In the genomic region with DNA sequence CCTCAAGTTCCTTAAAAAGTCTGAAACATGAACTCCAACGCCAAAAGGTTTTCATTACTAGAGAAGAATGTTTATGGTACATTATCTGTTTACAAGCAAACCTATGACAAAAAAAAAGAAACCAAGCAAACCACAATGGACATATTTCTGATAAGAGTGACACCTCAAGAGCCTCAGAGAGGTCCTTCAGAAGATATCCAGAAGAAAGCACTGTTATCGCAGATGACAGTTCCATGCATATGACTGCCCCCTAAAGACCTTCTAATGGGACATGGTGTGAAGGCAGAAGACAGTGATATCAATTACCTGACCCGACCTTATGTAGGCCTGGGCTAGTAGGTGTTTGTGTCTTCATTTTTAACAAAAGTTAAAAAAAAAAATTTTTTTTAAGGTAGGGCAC, we compare ENCODE assay signal across 19 cellular contexts. TPM values are rescaled to one million over a fixed set of nuclear protein-coding genes. Genes with fewer than 3 reads are reported as not detected.
DNase-seq lines count a peak whose midpoint lies in the region; ATAC-seq, FAIRE-seq and TF ChIP-seq lines count a peak whose summit lies in the region.
"Had no signal": no experiment of that assay in that cellular context is flagged by ENCODE, and none has a peak within 500 bp of the region (broad histone marks: within the 10 kb centered on the region; RNA-seq: fewer than 3 reads in every experiment).

No MANE protein-coding gene starts in this region.

- H3K9me3 ChIP-seq in breast epithelium: no peaks in the 10 kb centered on the region
- no peaks in the 10 kb centered on the region for H3K9me3 ChIP-seq in OCI-LY7 (ENCODE audit: low read length)
- H3K9me3 ChIP-seq in GM12878 (replicated peaks; ENCODE audit: control insufficient read depth, insufficient read depth, low read length): no peaks in the 10 kb centered on the region
- H3K9me3 ChIP-seq: gastroesophageal sphincter, sigmoid colon had no signal

- H3K4me3 Mint-ChIP-seq in MCF 10A (ENCODE audit: unreplicated experiment) (peak overlapping the region; percentile 29), type B pancreatic cell (peak overlapping the region; percentile 6)

- intact Hi-C loops in MCF 10A (cut with micrococcal nuclease) (no loop called here), breast epithelium (cut with DNase I; ENCODE audit: low total_unique reads) (no loop called here), OCI-LY7 (cut with micrococcal nuclease; ENCODE audit: unreplicated experiment) (loop anchor here (2.0 to 5.0 kb wide), 3 partner anchors 15 to 234 kb away; no protein-coding TSS in a partner anchor), GM12878 (cut with micrococcal nuclease; ENCODE audit: unreplicated experiment) (loop anchor here (10.0 kb wide), 1 partner anchor 331 kb away; a partner anchor contains a TSS)

- DNase-seq in MCF 10A (ENCODE audit: unreplicated experiment): no peak
- DNase-seq in breast epithelium (ENCODE audit: low spot score in 2 of 2): no peak
- DNase-seq in OCI-LY7 (ENCODE audit: low spot score): peak; percentile 17
- no peak for DNase-seq in GM12878 (ENCODE audit: low read depth, low spot score)
- DNase-seq in type B pancreatic cell (ENCODE audit: extremely low spot score, unreplicated experiment): no peak
- DNase-seq in central memory CD4-positive, alpha-beta T cell: no peak
- DNase-seq: GM23248, left colon, NCI-H2029 treated with DMSO at 0.1 percent for 48 hours, sigmoid colon, substantia nigra had no signal

- RAD21 ChIA-PET in GM12878 (lab: Charles Lee; ENCODE audit: unreplicated experiment): no interaction called here

- no peak for TF ChIP-seq POLR2A in breast epithelium (IDR thresholded peaks at IDR 0.05)
- no peak for TF ChIP-seq POLR2A in GM12878 (IDR thresholded peaks at IDR 0.05; ENCODE audit: low read depth, low read length)

- in situ Hi-C loops in GM12878 (cut with MboI): no loop called here

- H2AFZ ChIP-seq in OCI-LY7 (ENCODE audit: low read length) (no peak overlapping the region), GM12878 (ENCODE audit: control insufficient read depth, low read depth, low read length) (no peak overlapping the region)
- H2AFZ ChIP-seq: GM23248 had no signal

- H3K27ac Mint-ChIP-seq in MCF 10A (ENCODE audit: low read depth, unreplicated experiment) (no peak overlapping the region), type B pancreatic cell (no peak overlapping the region)
- H3K27ac Mint-ChIP-seq: activated naive CD4-positive, alpha-beta T cell treated with anti-CD3 and anti-CD28 coated beads, Interleukin-2, amount 50 U/mL, for 72 hours had no signal

- TF ChIP-seq EP300 in GM12878 (IDR thresholded peaks at IDR 0.05; ENCODE audit: borderline replicate concordance in 1 of 2, control insufficient read depth in 1 of 2, low read depth in 2 of 2, low read length in 2 of 2): no peak

- CTCF ChIA-PET in MCF 10A (lab: Yijun Ruan, JAX): interaction anchor here (0.7 kb wide), 1 partner anchor 16 kb away, joined by 3 read pairs; no protein-coding TSS in a partner anchor
- CTCF ChIA-PET in OCI-LY7 (lab: Charles Lee; ENCODE audit: unreplicated experiment): no interaction called here
- CTCF ChIA-PET in GM12878 (lab: Yijun Ruan, JAX): no interaction called here

- TF ChIP-seq CTCF in MCF 10A (IDR thresholded peaks at IDR 0.05; ENCODE audit: unreplicated experiment) (no peak), breast epithelium (IDR thresholded peaks at IDR 0.05) (no peak), OCI-LY7 (conservative IDR thresholded peaks at IDR 0.05; ENCODE audit: low read length) (peak; percentile 21; the same call in 1 of the 2 replicates), GM12878 (IDR thresholded peaks at IDR 0.05 in 2 of 3, conservative IDR thresholded peaks at IDR 0.05 in 1 of 3; ENCODE audit: control insufficient read depth in 2 of 3, extremely low read depth in 1 of 3, insufficient read depth in 1 of 3, low read depth in 3 of 3, low read length in 3 of 3) (no peak), type B pancreatic cell (conservative IDR thresholded peaks at IDR 0.05) (no peak)

- no peaks in the 10 kb centered on the region for H3K9me2 ChIP-seq in OCI-LY7 (ENCODE audit: insufficient read depth, low read length)

- ATAC-seq in GM12878: no peak
- no peak for ATAC-seq in HG02885 (IDR thresholded peaks at IDR 0.05; ENCODE audit: poor library complexity, unreplicated experiment)
- no peak for ATAC-seq in GM21515 (IDR thresholded peaks at IDR 0.05; ENCODE audit: unreplicated experiment)
- ATAC-seq: activated naive CD4-positive, alpha-beta T cell treated with anti-CD3 and anti-CD28 coated beads, Interleukin-2, amount 50 U/mL, for 72 hours; gastroesophageal sphincter; left colon had no signal

- H3K4me2 ChIP-seq in OCI-LY7 (ENCODE audit: low read length) (peak overlapping the region; percentile 94), GM12878 (ENCODE audit: control insufficient read depth, insufficient read depth) (peak overlapping the region; percentile 39; the same call in 1 of the 2 replicates)

- no peak overlapping the region for H3K9ac ChIP-seq in GM12878 (ENCODE audit: control insufficient read depth, insufficient read depth, low read length)
- H3K9ac ChIP-seq: GM23248 had no signal

- H3K36me3 ChIP-seq in breast epithelium: no peaks in the 10 kb centered on the region
- H3K36me3 ChIP-seq in OCI-LY7 (ENCODE audit: insufficient read depth, low read length): peaks cover 34% of the 10 kb centered on the region
- no peaks in the 10 kb centered on the region for H3K36me3 ChIP-seq in GM12878 (ENCODE audit: control insufficient read depth in 2 of 2, insufficient read depth in 2 of 2, low read length in 1 of 2)
- H3K36me3 ChIP-seq: gastroesophageal sphincter, sigmoid colon, SJSA1 had no signal

- H3K4me3 ChIP-seq in breast epithelium (no peak overlapping the region), OCI-LY7 (ENCODE audit: low read depth, low read length, poor library complexity, severe bottlenecking) (peak overlapping the region; percentile 20), GM12878 (peak overlapping the region; percentile 44; the same call in 1 of the 2 replicates)
- H3K4me3 ChIP-seq: gastroesophageal sphincter, GM23248, sigmoid colon, SJSA1 had no signal

- H3K27me3 ChIP-seq in breast epithelium (no peaks in the 10 kb centered on the region), GM12878 (replicated peaks in 1 of 2; ENCODE audit: control insufficient read depth in 2 of 2, insufficient read depth in 2 of 2, low read length in 1 of 2) (no peaks in the 10 kb centered on the region)
- H3K27me3 ChIP-seq: gastroesophageal sphincter, sigmoid colon, SJSA1 had no signal

- peaks cover 25% of the 10 kb centered on the region for H3K4me1 Mint-ChIP-seq in MCF 10A (ENCODE audit: insufficient read depth, unreplicated experiment)
- H3K4me1 Mint-ChIP-seq in type B pancreatic cell (ENCODE audit: unreplicated experiment): peaks cover 18% of the 10 kb centered on the region

- H3K9me3 Mint-ChIP-seq in MCF 10A (ENCODE audit: unreplicated experiment) (no peaks in the 10 kb centered on the region), type B pancreatic cell (no peaks in the 10 kb centered on the region)
- H3K9me3 Mint-ChIP-seq: activated naive CD4-positive, alpha-beta T cell treated with anti-CD3 and anti-CD28 coated beads, Interleukin-2, amount 50 U/mL, for 72 hours had no signal

- peaks cover 13% of the 10 kb centered on the region for H3K36me3 Mint-ChIP-seq in MCF 10A (ENCODE audit: insufficient read depth, unreplicated experiment)
- H3K36me3 Mint-ChIP-seq in type B pancreatic cell: peaks cover 4% of the 10 kb centered on the region

- H3K27me3 Mint-ChIP-seq in MCF 10A (ENCODE audit: insufficient read depth, unreplicated experiment) (no peaks in the 10 kb centered on the region), type B pancreatic cell (no peaks in the 10 kb centered on the region)

- peaks cover 11% of the 10 kb centered on the region; the same call in 1 of the 2 replicates for H4K20me1 ChIP-seq in OCI-LY7 (ENCODE audit: insufficient read depth, low read length)
- H4K20me1 ChIP-seq in GM12878 (ENCODE audit: control insufficient read depth, insufficient read depth): peaks cover 2% of the 10 kb centered on the region; the same call in 1 of the 2 replicates

- BruUV-seq in MCF 10A (replicated peaks; lab: Mats Ljungman, UMichigan) (no TSS peak), OCI-LY7 (replicated peaks; lab: Mats Ljungman, UMichigan) (TSS peak; percentile 21), GM12878 (replicated peaks; lab: Mats Ljungman, UMichigan) (no TSS peak)

- SMC1A ChIA-PET in GM12878 (lab: Charles Lee; ENCODE audit: uncharacterized antibody, unreplicated experiment): interaction anchor here (1.0 kb wide), 1 partner anchor 73 kb away, joined by 3 read pairs; no protein-coding TSS in a partner anchor

- TF ChIP-seq RAD21 in GM12878 (IDR thresholded peaks at IDR 0.05; ENCODE audit: insufficient read depth, low read depth, low read length): no peak

- H3K27ac ChIP-seq in breast epithelium: no peak overlapping the region
- no peak overlapping the region for H3K27ac ChIP-seq in OCI-LY7 (ENCODE audit: low read depth, low read length, poor library complexity, severe bottlenecking)
- H3K27ac ChIP-seq in GM12878 (ENCODE audit: control insufficient read depth, insufficient read depth): no peak overlapping the region
- H3K27ac ChIP-seq: gastroesophageal sphincter, GM23248, sigmoid colon, SJSA1, VCaP had no signal

- H3K4me1 ChIP-seq in breast epithelium: no peaks in the 10 kb centered on the region
- H3K4me1 ChIP-seq in OCI-LY7 (ENCODE audit: insufficient read depth, low read length, poor library complexity, severe bottlenecking): peaks cover 26% of the 10 kb centered on the region
- H3K4me1 ChIP-seq in GM12878 (ENCODE audit: control insufficient read depth, insufficient read depth, low read length): peaks cover 3% of the 10 kb centered on the region; the same call in 1 of the 2 replicates

- peaks cover 75% of the 10 kb centered on the region for H3K79me2 ChIP-seq in OCI-LY7 (ENCODE audit: insufficient read depth, low read depth, low read length)
- peaks cover 24% of the 10 kb centered on the region for H3K79me2 ChIP-seq in GM12878 (ENCODE audit: control insufficient read depth, insufficient read depth, low read length)

- no peak for FAIRE-seq in GM12878 (lab: Jason Lieb, UNC)
- FAIRE-seq: bronchial epithelial cell had no signal

- POLR2A ChIA-PET in MCF 10A (lab: Yijun Ruan, JAX) (no interaction called here), OCI-LY7 (lab: Charles Lee) (interaction anchor here (0.8 kb wide), 1 partner anchor 12 kb away, joined by 3 read pairs; no protein-coding TSS in a partner anchor), GM12878 (lab: Charles Lee) (no interaction called here)

- 78% methylated on average over 3 of the region's 3 CpGs for WGBS in GM12878 (ENCODE audit: insufficient coverage, insufficient replicate concordance, low lambda C conversion rate, missing lambda C conversion rate)

RNA-seq across cellular contexts. Expression of a gene that starts 3.1 kb away (rescaled TPM):
- total RNA-seq in MCF 10A (2022) (38.7 and 51.8 TPM in 2 replicates), breast epithelium (10 to 100 TPM; 42.0 to 54.4 (median 53.8) TPM), OCI-LY7 (2022) (60.3 and 77.4 TPM in 2 replicates), GM12878 (2014; rRNA removed) (47.8 and 54.1 TPM in 2 replicates), GM12878 (2014; rRNA removed; fragmentation: Illumina TruSeq; extraction: Trizol) (25.8 and 27.1 TPM in 2 replicates), GM12878 (2021) (46.4 and 47.0 TPM in 2 replicates), type B pancreatic cell (ENCODE audit: low replicate concordance) (25.3 and 40.1 TPM in 2 replicates)
- total RNA-seq in OCI-LY7 (2014; rRNA removed; shearing (Covaris generic)): 77.3 and 84.6 TPM in 2 replicates
- total RNA-seq in GM12878 (2013; cell fraction: nucleolus; rRNA removed): 56.3 and 58.2 TPM in 2 replicates
- 24.2 TPM for polyA plus RNA-seq in GM12878 (2011; ENCODE audit: low read depth)
- polyA plus RNA-seq in GM12878 (2011; rRNA removed) (45.2 and 67.4 TPM in 2 replicates), GM12878 (2014; fragmentation: Illumina TruSeq; extraction: Trizol) (8.9 and 27.4 TPM in 2 replicates), GM12878 (2014; fragmentation: Nextera tagmentation; extraction: Ambion mirVana) (1 to 10 TPM; 1.7 to 7.7 TPM), GM12878 (2014; rRNA removed) (51.9 and 52.8 TPM in 2 replicates), GM12878 (2016; fragmentation: Nextera tagmentation; extraction: Ambion mirVana) (10 to 100 TPM; 67.3 to 68.0 TPM)
- polyA plus RNA-seq in GM12878 (2011; cell fraction: cytosol; rRNA removed): 116 and 117 TPM in 2 replicates
- polyA plus RNA-seq in GM12878 (2011; cell fraction: nucleus; rRNA removed): 86.4 and 97.9 TPM in 2 replicates
- polyA plus RNA-seq in GM12878 (2012): 34.6 and 42.2 TPM in 2 replicates
- polyA minus RNA-seq in GM12878 (2011; rRNA and poly(A)+ RNA removed): 30.0 and 58.2 TPM in 2 replicates
- 19.0 and 20.8 TPM in 2 replicates for polyA minus RNA-seq in GM12878 (2011; cell fraction: cytosol; rRNA and poly(A)+ RNA removed)
- 27.0 and 38.5 TPM in 2 replicates for polyA minus RNA-seq in GM12878 (2011; cell fraction: nucleus; rRNA and poly(A)+ RNA removed)

RNA-seq across cellular contexts. Expression of a gene that starts 34.8 kb away (rescaled TPM):
- total RNA-seq in MCF 10A (2022) (0.07 TPM in 1 of 2 replicates, not detected in the other), breast epithelium (under 1 TPM in 2 of 3 donors, not detected in 1; 0.44 to 0.48 TPM), OCI-LY7 (2022) (0.09 and 0.15 TPM in 2 replicates), GM12878 (2014; rRNA removed) (0.05 TPM in 1 of 2 replicates, not detected in the other), GM12878 (2014; rRNA removed; fragmentation: Illumina TruSeq; extraction: Trizol) (0.04 TPM in 1 of 2 replicates, not detected in the other), GM12878 (2021) (0.08 and 0.10 TPM in 2 replicates), type B pancreatic cell (ENCODE audit: low replicate concordance) (2.9 TPM in 2 replicates)
- total RNA-seq in OCI-LY7 (2014; rRNA removed; shearing (Covaris generic)): 0.32 and 0.33 TPM in 2 replicates
- 0.10 and 0.12 TPM in 2 replicates for total RNA-seq in GM12878 (2013; cell fraction: nucleolus; rRNA removed)
- polyA plus RNA-seq in GM12878 (2011; ENCODE audit: low read depth): not detected
- polyA plus RNA-seq in GM12878 (2011; rRNA removed) (not detected in 2 replicates), GM12878 (2014; fragmentation: Illumina TruSeq; extraction: Trizol) (0.06 and 0.13 TPM in 2 replicates), GM12878 (2014; fragmentation: Nextera tagmentation; extraction: Ambion mirVana) (under 1 TPM in 1 of 2 experiments, not detected in 1; 0.02 TPM), GM12878 (2014; rRNA removed) (0.04 and 0.10 TPM in 2 replicates), GM12878 (2016; fragmentation: Nextera tagmentation; extraction: Ambion mirVana) (not detected)
- polyA plus RNA-seq in GM12878 (2011; cell fraction: cytosol; rRNA removed): 0.07 TPM in 1 of 2 replicates, not detected in the other
- 0.10 and 0.13 TPM in 2 replicates for polyA plus RNA-seq in GM12878 (2011; cell fraction: nucleus; rRNA removed)
- 0.03 and 0.04 TPM in 2 replicates for polyA plus RNA-seq in GM12878 (2012)
- polyA minus RNA-seq in GM12878 (2011; rRNA and poly(A)+ RNA removed): not detected in 2 replicates
- not detected in 2 replicates for polyA minus RNA-seq in GM12878 (2011; cell fraction: cytosol; rRNA and poly(A)+ RNA removed)
- polyA minus RNA-seq in GM12878 (2011; cell fraction: nucleus; rRNA and poly(A)+ RNA removed): 0.10 TPM in 1 of 2 replicates, not detected in the other
- total RNA-seq: bronchial epithelial cell, NCI-H460 had no signal
- polyA plus RNA-seq: GM23248 had no signal

Comparison
In these comparisons a context has a peak if more than half of its experiments do, and no peak if none do; other contexts are left out.
1. H3K4me3 ChIP-seq: peak in OCI-LY7 (single experiment) and GM12878 (single experiment); none in breast epithelium (0 of 3).
2. intact Hi-C loops: an anchor here in OCI-LY7 (2.0 to 5.0 kb wide) and GM12878 (10.0 kb wide); none called in MCF 10A and breast epithelium.